ENCODE assay signal across 8 cellular contexts in the genomic region with DNA sequence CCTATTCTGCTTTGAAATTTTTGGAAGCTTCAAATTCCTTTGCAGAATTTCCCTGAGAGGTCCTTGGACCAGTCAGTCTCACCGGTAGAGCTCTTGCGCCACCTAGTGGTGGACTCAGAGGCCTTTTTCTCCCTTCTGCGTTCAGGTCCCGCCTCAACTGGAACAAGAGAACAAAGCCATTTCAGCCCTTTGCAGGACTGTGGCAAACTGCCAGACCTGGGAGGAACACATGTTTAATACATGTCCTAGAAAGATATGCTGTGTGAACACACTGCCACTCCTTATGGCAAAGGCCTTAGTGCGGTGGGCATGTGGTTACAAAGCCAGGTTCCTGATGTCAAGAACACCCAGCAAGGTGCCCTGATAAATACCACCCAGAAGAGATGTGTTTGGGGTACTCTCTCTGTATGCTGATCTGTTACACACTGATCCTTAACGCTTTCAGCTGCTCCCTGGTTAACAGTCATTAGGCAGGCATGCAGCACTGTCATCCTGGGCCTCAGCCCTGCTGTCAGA.
DNase-seq lines count a peak whose midpoint lies in the region; ATAC-seq and TF ChIP-seq lines count a peak whose summit lies in the region.

No MANE protein-coding gene starts in this region.

- no peak overlapping the region for H3K4ac ChIP-seq in neuronal stem cell (ENCODE audit: low read length)

- no peak overlapping the region for H3K4me3 ChIP-seq in PC-9
- no peak overlapping the region for H3K4me3 ChIP-seq in fibroblast of lung (replicated peaks in 1 of 4; ENCODE audit: control extremely low read depth in 1 of 4, insufficient read depth in 1 of 4, low read depth in 3 of 4, low read length in 4 of 4)
- no peak overlapping the region for H3K4me3 ChIP-seq in neuronal stem cell (ENCODE audit: low read length in 2 of 2)
- H3K4me3 ChIP-seq in suprapubic skin: no peak overlapping the region

- no peaks in the 10 kb centered on the region for H3K79me1 ChIP-seq in neuronal stem cell (ENCODE audit: low read depth, low read length)

- peak; percentile 79 for ATAC-seq in GM19468 (IDR thresholded peaks at IDR 0.05; ENCODE audit: extremely low read depth, unreplicated experiment)
- ATAC-seq in activated T-cell treated with anti-CD3 and anti-CD28 coated beads, Interleukin-2, amount 50 U/mL, for 4 hours: peak; percentile 50 to 72

- H3K36me3 Mint-ChIP-seq in activated T-cell treated with anti-CD3 and anti-CD28 coated beads, Interleukin-2, amount 50 U/mL, for 4 hours (ENCODE audit: insufficient read depth): no peaks in the 10 kb centered on the region

- POLR2A ChIA-PET in PC-9 (lab: Charles Lee; ENCODE audit: unreplicated experiment): no interaction called here

- WGBS in neuronal stem cell (ENCODE audit: extremely low coverage in 2 of 2, insufficient read length in 2 of 2, insufficient replicate concordance in 1 of 2), 2 donors: no CpG with 5 or more reads among the region's 6 CpGs
- WGBS in suprapubic skin: 12% methylated on average over 5 of the region's 6 CpGs

- H3K27ac ChIP-seq in PC-9 (no peak overlapping the region), fibroblast of lung (ENCODE audit: insufficient read depth, low read length) (no peak overlapping the region), neuronal stem cell (replicated peaks; ENCODE audit: low read length) (no peak overlapping the region), suprapubic skin (no peak overlapping the region)

- DNase-seq in COR-L47 (lab: John Stamatoyannopoulos, UW): peak; percentile 76
- DNase-seq in HuH-7.5 (ENCODE audit: low spot score): peak; percentile 57
- DNase-seq in PC-9: peak; percentile 53 to 65
- peak; percentile 79 for DNase-seq in activated T-cell treated with anti-CD3 and anti-CD28 coated beads, Interleukin-2, amount 50 U/mL, for 4 hours
- peak; percentile 68 to 88 for DNase-seq in fibroblast of lung (ENCODE audit: low read depth in 2 of 2)
- DNase-seq in neuronal stem cell (ENCODE audit: low spot score): peak; percentile 90
- DNase-seq in suprapubic skin (ENCODE audit: low spot score in 2 of 2): peak in 1 of 2 donors; percentile 86

- no peaks in the 10 kb centered on the region for H3K9me3 Mint-ChIP-seq in activated T-cell treated with anti-CD3 and anti-CD28 coated beads, Interleukin-2, amount 50 U/mL, for 4 hours

- H2BK15ac ChIP-seq in neuronal stem cell (ENCODE audit: low read length): no peak overlapping the region

- H3K9me2 ChIP-seq in PC-9 (ENCODE audit: insufficient read depth): no peaks in the 10 kb centered on the region

- no peak overlapping the region for H3K14ac ChIP-seq in neuronal stem cell (ENCODE audit: low read length)

- no peak overlapping the region for H2BK12ac ChIP-seq in neuronal stem cell (ENCODE audit: low read length)

- H4K8ac ChIP-seq in neuronal stem cell (ENCODE audit: low read depth, low read length): no peak overlapping the region

- TF ChIP-seq CTCF in PC-9 (conservative IDR thresholded peaks at IDR 0.05): peak; percentile 98
- TF ChIP-seq CTCF in fibroblast of lung (conservative IDR thresholded peaks at IDR 0.05 in 1 of 2, IDR thresholded peaks at IDR 0.05 in 1 of 2; ENCODE audit: low read depth in 1 of 2, low read length in 2 of 2): peak; percentile 93 to 96
- TF ChIP-seq CTCF in suprapubic skin (IDR thresholded peaks at IDR 0.05): peak; percentile 65 to 85

- no peaks in the 10 kb centered on the region for H3K27me3 ChIP-seq in PC-9 (ENCODE audit: insufficient read depth, low read depth)
- H3K27me3 ChIP-seq in fibroblast of lung (ENCODE audit: control insufficient read depth, insufficient read depth, low read length): no peaks in the 10 kb centered on the region
- no peaks in the 10 kb centered on the region for H3K27me3 ChIP-seq in neuronal stem cell (ENCODE audit: control insufficient read depth in 3 of 3, insufficient read depth in 3 of 3, low read depth in 1 of 3, low read length in 3 of 3)
- no peaks in the 10 kb centered on the region for H3K27me3 ChIP-seq in suprapubic skin

- CTCF ChIA-PET in PC-9 (lab: Charles Lee): interaction anchor here (0.9 kb wide), 1 partner anchor 331 kb away, joined by 3 read pairs; no protein-coding TSS in a partner anchor

- no peaks in the 10 kb centered on the region for H3K36me3 ChIP-seq in PC-9 (ENCODE audit: low read depth)
- H3K36me3 ChIP-seq in fibroblast of lung (ENCODE audit: control insufficient read depth, insufficient read depth, low read length): no peaks in the 10 kb centered on the region
- no peaks in the 10 kb centered on the region for H3K36me3 ChIP-seq in neuronal stem cell (replicated peaks in 1 of 2; ENCODE audit: control insufficient read depth in 2 of 2, insufficient read depth in 2 of 2, low read length in 2 of 2)
- no peaks in the 10 kb centered on the region for H3K36me3 ChIP-seq in suprapubic skin

- no peak overlapping the region for H2BK5ac ChIP-seq in neuronal stem cell (ENCODE audit: low read length)

- no peak overlapping the region for H4K91ac ChIP-seq in neuronal stem cell (ENCODE audit: low read depth, low read length, poor library complexity)

- no peak overlapping the region for H3K4me3 Mint-ChIP-seq in activated T-cell treated with anti-CD3 and anti-CD28 coated beads, Interleukin-2, amount 50 U/mL, for 4 hours

- intact Hi-C loops in PC-9 (cut with micrococcal nuclease; ENCODE audit: unreplicated experiment): loop anchor here (5.0 kb wide), 4 partner anchors 165 to 865 kb away; partner anchors contain the start of gene PRKACB

- no peaks in the 10 kb centered on the region for H4K20me1 ChIP-seq in PC-9 (ENCODE audit: insufficient read depth)
- no peaks in the 10 kb centered on the region for H4K20me1 ChIP-seq in fibroblast of lung (ENCODE audit: control insufficient read depth, extremely low read depth, insufficient read depth, low read length)

- H3K23ac ChIP-seq in neuronal stem cell (ENCODE audit: low read depth, low read length, poor library complexity): no peak overlapping the region

- H3K79me2 ChIP-seq in PC-9 (ENCODE audit: low read depth): no peaks in the 10 kb centered on the region
- no peaks in the 10 kb centered on the region for H3K79me2 ChIP-seq in fibroblast of lung (ENCODE audit: control insufficient read depth, insufficient read depth, low read length)

- BruUV-seq in PC-9 (replicated peaks; lab: Mats Ljungman, UMichigan): no TSS peak

- no peak overlapping the region for H3K4me2 ChIP-seq in PC-9
- H3K4me2 ChIP-seq in fibroblast of lung (ENCODE audit: extremely low read depth, insufficient read depth, low read length): no peak overlapping the region
- no peak overlapping the region for H3K4me2 ChIP-seq in neuronal stem cell (ENCODE audit: insufficient read depth, low read length, poor library complexity, severe bottlenecking)

- H2AK5ac ChIP-seq in neuronal stem cell (ENCODE audit: low read depth, low read length): no peak overlapping the region

- H3K4me1 Mint-ChIP-seq in activated T-cell treated with anti-CD3 and anti-CD28 coated beads, Interleukin-2, amount 50 U/mL, for 4 hours (ENCODE audit: low read depth): peaks cover 3% of the 10 kb centered on the region

- H3K4me1 ChIP-seq in PC-9 (replicated peaks; ENCODE audit: insufficient read depth) (no peaks in the 10 kb centered on the region), fibroblast of lung (ENCODE audit: control insufficient read depth, extremely low read depth, insufficient read depth, low read length) (peaks cover 2% of the 10 kb centered on the region), neuronal stem cell (ENCODE audit: control insufficient read depth in 2 of 2, insufficient read depth in 1 of 2, low read depth in 1 of 2, low read length in 2 of 2) (no peaks in the 10 kb centered on the region), suprapubic skin (peaks cover 12% of the 10 kb centered on the region)

- TF ChIP-seq EP300 in suprapubic skin (IDR thresholded peaks at IDR 0.05): no peak

- no peaks in the 10 kb centered on the region for H3F3A ChIP-seq in PC-9 (ENCODE audit: insufficient read depth, low read depth)

- H2AFZ ChIP-seq in PC-9 (no peak overlapping the region), fibroblast of lung (ENCODE audit: low read length) (no peak overlapping the region), neuronal stem cell (ENCODE audit: low read length) (peak overlapping the region; percentile 17)

- H3K9ac ChIP-seq in fibroblast of lung (ENCODE audit: insufficient read depth, low read length) (no peak overlapping the region), neuronal stem cell (ENCODE audit: low read depth, low read length, poor library complexity) (no peak overlapping the region)

- H3K27me3 Mint-ChIP-seq in activated T-cell treated with anti-CD3 and anti-CD28 coated beads, Interleukin-2, amount 50 U/mL, for 4 hours (ENCODE audit: low read depth): peaks cover 4% of the 10 kb centered on the region

- H3K9me3 ChIP-seq in PC-9 (ENCODE audit: insufficient read depth, low read depth) (no peaks in the 10 kb centered on the region), fibroblast of lung (ENCODE audit: control insufficient read depth, insufficient read depth, low read depth, low read length) (no peaks in the 10 kb centered on the region), neuronal stem cell (replicated peaks in 1 of 2; ENCODE audit: control insufficient read depth in 2 of 2, insufficient read depth in 1 of 2, low read depth in 1 of 2, low read length in 2 of 2) (no peaks in the 10 kb centered on the region), suprapubic skin (no peaks in the 10 kb centered on the region)

- no peak overlapping the region for H2BK120ac ChIP-seq in neuronal stem cell (ENCODE audit: low read depth, low read length)

- TF ChIP-seq POLR2A in suprapubic skin (IDR thresholded peaks at IDR 0.05): no peak

- H3K18ac ChIP-seq in neuronal stem cell (ENCODE audit: low read length): no peak overlapping the region
